Comparison of ENCODE assay signal across 9 cellular contexts in genomic region chr6:44489912-44490604, GRCh38.
A peak's percentile ranks its signal among the peaks of the same experiment; 100 is the strongest.
DNase-seq lines count a peak whose midpoint lies in the region; TF ChIP-seq lines count a peak whose summit lies in the region.
"Had no signal": no experiment of that assay in that cellular context is flagged by ENCODE, and none has a peak within 500 bp of the region (broad histone marks: within the 10 kb centered on the region; RNA-seq: fewer than 3 reads in every experiment).

No MANE protein-coding gene starts in this region.

- peaks cover 14% of the 10 kb centered on the region for H3K27me3 Mint-ChIP-seq in Caco-2 (ENCODE audit: insufficient read depth, unreplicated experiment)

- H3K36me3 ChIP-seq in esophagus squamous epithelium (no peaks in the 10 kb centered on the region), Caco-2 (ENCODE audit: control insufficient read depth, insufficient read depth, low read length) (no peaks in the 10 kb centered on the region), A673 (ENCODE audit: insufficient read depth, low read length, poor library complexity, severe bottlenecking) (no peaks in the 10 kb centered on the region)

- POLR2A ChIA-PET in Caco-2 (lab: Charles Lee), result no interaction called here
- POLR2A ChIA-PET in A673 (lab: Charles Lee; ENCODE audit: low non-redundant PET), result interaction anchor here (0.6 to 0.7 kb wide), 2 partner anchors 71 to 972 kb away, joined by 3 to 4 read pairs; no protein-coding TSS in a partner anchor

- no peak overlapping the region for H3K4me3 Mint-ChIP-seq in Caco-2 (ENCODE audit: unreplicated experiment)

- peaks cover 4 to 20% (median 13%) of the 10 kb centered on the region in 3 donors for H3K4me1 ChIP-seq in esophagus squamous epithelium
- H3K4me1 ChIP-seq in Caco-2, result no peaks in the 10 kb centered on the region
- H3K4me1 ChIP-seq in A673 (ENCODE audit: insufficient read depth, low read length, poor library complexity, severe bottlenecking), result peaks cover 4% of the 10 kb centered on the region

- no peak for TF ChIP-seq POLR2A in esophagus squamous epithelium (IDR thresholded peaks at IDR 0.05)

- WGBS in esophagus squamous epithelium, 2 donors, result 14 to 25% methylated on average over 2 to 5 of the region's 6 CpGs

- H3K27me3 ChIP-seq in esophagus squamous epithelium (no peaks in the 10 kb centered on the region), Caco-2 (replicated peaks; ENCODE audit: control insufficient read depth, insufficient read depth, low read length) (no peaks in the 10 kb centered on the region; the same call in 1 of the 2 replicates), A673 (replicated peaks; ENCODE audit: insufficient read depth, low read depth, low read length, poor library complexity) (no peaks in the 10 kb centered on the region)

- BruUV-seq in Caco-2 (replicated peaks; lab: Mats Ljungman, UMichigan) (no TSS peak), A673 (replicated peaks; lab: Mats Ljungman, UMichigan) (no TSS peak)

- no peaks in the 10 kb centered on the region for H3K9me3 ChIP-seq in esophagus squamous epithelium
- no peaks in the 10 kb centered on the region for H3K9me3 ChIP-seq in Caco-2
- no peaks in the 10 kb centered on the region for H3K9me3 ChIP-seq in A673 (ENCODE audit: low read depth, low read length, poor library complexity, severe bottlenecking)

- H3K36me3 Mint-ChIP-seq in Caco-2 (ENCODE audit: insufficient read depth, unreplicated experiment), result no peaks in the 10 kb centered on the region

- H3K27ac Mint-ChIP-seq in Caco-2 (ENCODE audit: unreplicated experiment), result no peak overlapping the region

- DNase-seq in AG08396 (ENCODE audit: low spot score) (peak; percentile 86), RPMI7951 (ENCODE audit: low read depth) (peak; percentile 97), esophagus squamous epithelium (lab: John Stamatoyannopoulos, UW) (no peak), non-pigmented ciliary epithelial cell (ENCODE audit: low read depth) (peak; percentile 92), Caco-2 (no peak), NCI-H2227 treated with DMSO at 0.1 percent for 48 hours (lab: John Stamatoyannopoulos, UW) (no peak), NCI-H1436 (lab: John Stamatoyannopoulos, UW) (no peak), A673 (ENCODE audit: low spot score) (no peak)
- DNase-seq: NCI-H1417 treated with DMSO at 0.1 percent for 48 hours had no signal

- TF ChIP-seq CTCF in esophagus squamous epithelium (IDR thresholded peaks at IDR 0.05) (no peak), Caco-2 (IDR thresholded peaks at IDR 0.05; ENCODE audit: insufficient read depth in 1 of 2, low read depth in 1 of 2, low read length in 1 of 2, severe bottlenecking in 1 of 2, unreplicated experiment in 1 of 2) (no peak), A673 (conservative IDR thresholded peaks at IDR 0.05; ENCODE audit: low read depth, low read length) (no peak)

- peak overlapping the region; percentile 44 to 79 (median 66) for H3K27ac ChIP-seq in esophagus squamous epithelium
- no peak overlapping the region for H3K27ac ChIP-seq in A673 (ENCODE audit: low read depth, low read length, poor library complexity, severe bottlenecking)

- H3K9me3 Mint-ChIP-seq in Caco-2 (ENCODE audit: unreplicated experiment), result no peaks in the 10 kb centered on the region

- no peaks in the 10 kb centered on the region for H3K4me1 Mint-ChIP-seq in Caco-2 (ENCODE audit: low read depth, unreplicated experiment)

- peak overlapping the region in 1 of 4 donors; percentile 24 for H3K4me3 ChIP-seq in esophagus squamous epithelium
- H3K4me3 ChIP-seq in Caco-2 (ENCODE audit: low read depth, low read length), result no peak overlapping the region
- no peak overlapping the region for H3K4me3 ChIP-seq in A673 (ENCODE audit: low read depth, low read length, poor library complexity, severe bottlenecking)

- CTCF ChIA-PET in Caco-2 (lab: Charles Lee), result interaction anchor here (1.9 kb wide), 1 partner anchor 15 kb away, joined by 10 read pairs; no protein-coding TSS in a partner anchor
- CTCF ChIA-PET in A673 (lab: Charles Lee), result interaction anchor here (0.7 kb wide), 1 partner anchor 34 kb away, joined by 3 read pairs; no protein-coding TSS in a partner anchor

- intact Hi-C loops in esophagus squamous epithelium (cut with DNase I), result no loop called here
- intact Hi-C loops in Caco-2 (cut with micrococcal nuclease; ENCODE audit: unreplicated experiment), result no loop called here
- intact Hi-C loops in A673 (cut with micrococcal nuclease; ENCODE audit: unreplicated experiment), result no loop called here

Comparison
In these comparisons a context has a peak if more than half of its experiments do, and no peak if none do; other contexts are left out.
1. DNase-seq: peak in AG08396 (single experiment), RPMI7951 (single experiment) and non-pigmented ciliary epithelial cell (single experiment); none in esophagus squamous epithelium (single experiment), Caco-2 (0 of 2), NCI-H2227 treated with DMSO at 0.1 percent for 48 hours (single experiment), NCI-H1436 (single experiment) and A673 (single experiment).